Comparison of ENCODE assay signal across 1 cellular context in genomic region chr1:186715887-186716809, GRCh38.
TF ChIP-seq lines count a peak whose summit lies in the region.

No MANE protein-coding gene starts in this region.

TF ChIP-seq in SK-N-SH, 30 proteins besides CTCF, POLR2A, EP300 and RAD21 (continued from another document):
- TF ChIP-seq PBX3 (IDR thresholded peaks at IDR 0.05) (no peak), NRF1 (IDR thresholded peaks at IDR 0.05; ENCODE audit: low read depth, low read length) (no peak)
